Comparison of ENCODE assay signal across 9 cellular contexts in genomic region chr10:11227103-11227502, GRCh38.
A peak's percentile ranks its signal among the peaks of the same experiment; 100 is the strongest.
DNase-seq lines count a peak whose midpoint lies in the region; ATAC-seq lines count a peak whose summit lies in the region.
"Had no signal": no experiment of that assay in that cellular context is flagged by ENCODE, and none has a peak within 500 bp of the region (broad histone marks: within the 10 kb centered on the region; RNA-seq: fewer than 3 reads in every experiment).

No MANE protein-coding gene starts in this region.

- ATAC-seq in GM19395 (IDR thresholded peaks at IDR 0.05; ENCODE audit: unreplicated experiment) (peak; percentile 68), HG03064 (IDR thresholded peaks at IDR 0.05; ENCODE audit: low read depth, unreplicated experiment) (peak; percentile 46)
- ATAC-seq in activated CD4-positive, CD25-positive, alpha-beta regulatory T cell treated with anti-CD3 and anti-CD28 coated beads, Interleukin-2, amount 50 U/mL, for 24 hours: no peak
- ATAC-seq: psoas muscle had no signal

- intact Hi-C loops in activated T-helper 1 cell treated with anti-CD3 and anti-CD28 coated beads, Interleukin-12 subunit alpha, Interleukin-12 subunit beta, Interleukin-2, Interleukin-4 antibody, amounts not matched to agents 30 ng/mL and 10 ng/mL and 1 ng/mL, durations not matched to agents 14 hours and 24 hours and 36 hours (cut with micrococcal nuclease): loop anchor here (2.0 kb wide), 1 partner anchor 48 kb away; no protein-coding TSS in a partner anchor

- H3K4me1 ChIP-seq in CD8-positive, alpha-beta memory T cell (ENCODE audit: insufficient read depth, low read length): peaks cover 91% of the 10 kb centered on the region
- H3K4me1 ChIP-seq: psoas muscle had no signal

- POLR2A ChIA-PET in CD8-positive, alpha-beta memory T cell (lab: Charles Lee): interaction anchor here (0.8 to 2.4 kb wide), 6 partner anchors 9 to 81 kb away, joined by 3 to 11 read pairs (median 5); no protein-coding TSS in a partner anchor

- peaks cover 19 to 88% (median 25%) of the 10 kb centered on the region in 3 donors for H3K36me3 Mint-ChIP-seq in CD8-positive, alpha-beta memory T cell
- H3K36me3 Mint-ChIP-seq in activated T-helper 1 cell treated with anti-CD3 and anti-CD28 coated beads, Interleukin-12 subunit alpha, Interleukin-12 subunit beta, Interleukin-2, Interleukin-4 antibody, amounts not matched to agents 30 ng/mL and 10 ng/mL and 1 ng/mL, durations not matched to agents 14 hours and 24 hours and 36 hours (ENCODE audit: low read depth): peaks cover 57% of the 10 kb centered on the region

- no peaks in the 10 kb centered on the region for H3K9me3 Mint-ChIP-seq in CD8-positive, alpha-beta memory T cell
- H3K9me3 Mint-ChIP-seq in activated T-helper 1 cell treated with anti-CD3 and anti-CD28 coated beads, Interleukin-12 subunit alpha, Interleukin-12 subunit beta, Interleukin-2, Interleukin-4 antibody, amounts not matched to agents 30 ng/mL and 10 ng/mL and 1 ng/mL, durations not matched to agents 14 hours and 24 hours and 36 hours: no peaks in the 10 kb centered on the region

- no peaks in the 10 kb centered on the region for H3K27me3 Mint-ChIP-seq in CD8-positive, alpha-beta memory T cell
- H3K27me3 Mint-ChIP-seq in activated T-helper 1 cell treated with anti-CD3 and anti-CD28 coated beads, Interleukin-12 subunit alpha, Interleukin-12 subunit beta, Interleukin-2, Interleukin-4 antibody, amounts not matched to agents 30 ng/mL and 10 ng/mL and 1 ng/mL, durations not matched to agents 14 hours and 24 hours and 36 hours (ENCODE audit: insufficient read depth): no peaks in the 10 kb centered on the region

- peaks cover 92 to 100% (median 99%) of the 10 kb centered on the region in 3 donors for H3K4me1 Mint-ChIP-seq in CD8-positive, alpha-beta memory T cell
- peaks cover 92% of the 10 kb centered on the region for H3K4me1 Mint-ChIP-seq in activated T-helper 1 cell treated with anti-CD3 and anti-CD28 coated beads, Interleukin-12 subunit alpha, Interleukin-12 subunit beta, Interleukin-2, Interleukin-4 antibody, amounts not matched to agents 30 ng/mL and 10 ng/mL and 1 ng/mL, durations not matched to agents 14 hours and 24 hours and 36 hours (ENCODE audit: low read depth)

- H3K9me3 ChIP-seq in CD8-positive, alpha-beta memory T cell (ENCODE audit: low read length): no peaks in the 10 kb centered on the region
- H3K9me3 ChIP-seq: psoas muscle had no signal

- H3K27ac ChIP-seq in CD8-positive, alpha-beta memory T cell (ENCODE audit: low read depth, low read length): peak overlapping the region; percentile 51
- H3K27ac ChIP-seq: psoas muscle had no signal

- H3K27ac Mint-ChIP-seq in CD8-positive, alpha-beta memory T cell: peak overlapping the region; percentile 92 to 98 (median 97)
- H3K27ac Mint-ChIP-seq in activated T-helper 1 cell treated with anti-CD3 and anti-CD28 coated beads, Interleukin-12 subunit alpha, Interleukin-12 subunit beta, Interleukin-2, Interleukin-4 antibody, amounts not matched to agents 30 ng/mL and 10 ng/mL and 1 ng/mL, durations not matched to agents 14 hours and 24 hours and 36 hours: peak overlapping the region; percentile 91

- peak overlapping the region; percentile 10 for H3K4me3 ChIP-seq in CD8-positive, alpha-beta memory T cell (ENCODE audit: low read length)
- H3K4me3 ChIP-seq: psoas muscle had no signal

- H3K27me3 ChIP-seq in CD8-positive, alpha-beta memory T cell (ENCODE audit: insufficient read depth, low read length, poor library complexity, severe bottlenecking): no peaks in the 10 kb centered on the region

- peak in 1 of 5 donors; percentile 38 for DNase-seq in CD8-positive, alpha-beta memory T cell
- no peak for DNase-seq in activated T-helper 1 cell treated with anti-CD3 and anti-CD28 coated beads, Interleukin-12 subunit alpha, Interleukin-12 subunit beta, Interleukin-2, Interleukin-4 antibody, amounts not matched to agents 30 ng/mL and 10 ng/mL and 1 ng/mL, durations not matched to agents 14 hours and 24 hours and 36 hours (ENCODE audit: low spot score)
- DNase-seq in A172 (ENCODE audit: low spot score): no peak
- DNase-seq in NCI-H774 (lab: John Stamatoyannopoulos, UW): no peak
- no peak for DNase-seq in effector CD8-positive, alpha-beta T cell (lab: John Stamatoyannopoulos, UW)
- DNase-seq: psoas muscle had no signal

- CTCF ChIA-PET in CD8-positive, alpha-beta memory T cell (lab: Charles Lee): interaction anchor here (1.0 to 2.7 kb wide), 4 partner anchors 9 to 114 kb away, joined by 3 to 9 read pairs (median 4); no protein-coding TSS in a partner anchor

- H3K36me3 ChIP-seq in CD8-positive, alpha-beta memory T cell (ENCODE audit: insufficient read depth, low read length): peaks cover 34% of the 10 kb centered on the region

- peak overlapping the region; percentile 44 to 89 (median 81) for H3K4me3 Mint-ChIP-seq in CD8-positive, alpha-beta memory T cell
- peak overlapping the region; percentile 47 for H3K4me3 Mint-ChIP-seq in activated T-helper 1 cell treated with anti-CD3 and anti-CD28 coated beads, Interleukin-12 subunit alpha, Interleukin-12 subunit beta, Interleukin-2, Interleukin-4 antibody, amounts not matched to agents 30 ng/mL and 10 ng/mL and 1 ng/mL, durations not matched to agents 14 hours and 24 hours and 36 hours

Comparison
In these comparisons a context has a peak if more than half of its experiments do, and no peak if none do; other contexts are left out.
1. ATAC-seq: peak in GM19395 (single experiment) and HG03064 (single experiment); none in activated CD4-positive, CD25-positive, alpha-beta regulatory T cell treated with anti-CD3 and anti-CD28 coated beads, Interleukin-2, amount 50 U/mL, for 24 hours (0 of 2).